34 cellular contexts compared by ENCODE assay signal in genomic region chr1:196131691-196132090, GRCh38.
"Had no signal": no experiment of that assay in that cellular context is flagged by ENCODE, and none has a peak within 500 bp of the region (broad histone marks: within the 10 kb centered on the region; RNA-seq: fewer than 3 reads in every experiment).

No MANE protein-coding gene starts in this region.

- H3K4me1 ChIP-seq: adrenal gland, ascending aorta, body of pancreas, breast epithelium had no signal

- FAIRE-seq: astrocyte, bronchial epithelial cell had no signal

- H3K4me3 ChIP-seq: adrenal gland, ascending aorta, body of pancreas, breast epithelium, cardiac muscle cell had no signal

- H3K9me3 ChIP-seq: adrenal gland, ascending aorta, body of pancreas, breast epithelium had no signal

- H3K27ac ChIP-seq: adrenal gland, ascending aorta, body of pancreas, brain microvascular endothelial cell, breast epithelium, cardiac muscle cell had no signal

- DNase-seq: activated effector memory CD4-positive, alpha-beta T cell treated with anti-CD3 and anti-CD28 coated beads, Interleukin-2, amount 50 U/mL, for 16 hours; activated effector memory CD4-positive, alpha-beta T cell treated with Interleukin-2 at 50 U/mL for 16 hours; activated gamma-delta T cell; activated gamma-delta T cell treated with Interleukin-2 at 50 U/mL for 16 hours; activated naive CD4-positive, alpha-beta T cell; activated naive CD4-positive, alpha-beta T cell treated with anti-CD3 and anti-CD28 coated beads for 36 hours; activated naive CD4-positive, alpha-beta T cell treated with anti-CD3 and anti-CD28 coated beads, Interleukin-2, amount 10 ng/mL, durations not matched to agents 7 days and 5 days; activated naive CD4-positive, alpha-beta T cell treated with anti-CD3 and anti-CD28 coated beads, Interleukin-2, amount 50 U/mL, for 16 hours; activated naive CD4-positive, alpha-beta T cell treated with Interleukin-2 at 50 U/mL for 16 hours; activated naive CD8-positive, alpha-beta T cell treated with anti-CD3 and anti-CD28 coated beads for 36 hours; activated naive CD8-positive, alpha-beta T cell treated with anti-CD3 and anti-CD28 coated beads, Interleukin-2, amount 10 ng/mL, durations not matched to agents 7 days and 5 days; activated naive CD8-positive, alpha-beta T cell treated with anti-CD3 and anti-CD28 coated beads, Interleukin-2, amount 50 U/mL, for 24 hours; activated T-cell treated with anti-CD3 and anti-CD28 coated beads, Interleukin-2, amount 50 U/mL, for 1 hour; activated T-cell treated with anti-CD3 and anti-CD28 coated beads, Interleukin-2, amount 50 U/mL, for 24 hours; activated T-cell treated with anti-CD3 and anti-CD28 coated beads, Interleukin-2, amount 50 U/mL, for 4 hours; activated T-cell treated with anti-CD3 and anti-CD28 coated beads, Interleukin-2, amount 50 U/mL, for 48 hours; activated T-cell treated with anti-CD3 and anti-CD28 coated beads, Interleukin-2, amount 50 U/mL, for 72 hours; adrenal gland; amniotic stem cell; amygdala; anterior cingulate cortex; aorta; body of pancreas; brain microvascular endothelial cell; caudate nucleus; central memory CD4-positive, alpha-beta T cell; cerebellar nuclear complex had no signal

- H3K27me3 ChIP-seq: adrenal gland, ascending aorta, body of pancreas, brain microvascular endothelial cell, breast epithelium, cardiac muscle cell had no signal

- ATAC-seq: activated naive CD4-positive, alpha-beta T cell treated with anti-CD3 and anti-CD28 coated beads, Interleukin-2, amount 50 U/mL, for 72 hours; activated naive CD8-positive, alpha-beta T cell treated with anti-CD3 and anti-CD28 coated beads, Interleukin-2, amount 50 U/mL, for 24 hours; activated T-cell treated with anti-CD3 and anti-CD28 coated beads, Interleukin-2, amount 50 U/mL, for 4 hours; activated T-cell treated with anti-CD3 and anti-CD28 coated beads, Interleukin-2, amount 50 U/mL, for 72 hours; activated T-helper 17 cell treated with anti-CD3 and anti-CD28 coated beads, Interleukin-2, amount 50 U/mL, for 72 hours; body of pancreas had no signal

- H3K36me3 ChIP-seq: adrenal gland, ascending aorta, brain microvascular endothelial cell, breast epithelium, cardiac muscle cell had no signal
